1 cellular context compared by ENCODE assay signal in the genomic region with DNA sequence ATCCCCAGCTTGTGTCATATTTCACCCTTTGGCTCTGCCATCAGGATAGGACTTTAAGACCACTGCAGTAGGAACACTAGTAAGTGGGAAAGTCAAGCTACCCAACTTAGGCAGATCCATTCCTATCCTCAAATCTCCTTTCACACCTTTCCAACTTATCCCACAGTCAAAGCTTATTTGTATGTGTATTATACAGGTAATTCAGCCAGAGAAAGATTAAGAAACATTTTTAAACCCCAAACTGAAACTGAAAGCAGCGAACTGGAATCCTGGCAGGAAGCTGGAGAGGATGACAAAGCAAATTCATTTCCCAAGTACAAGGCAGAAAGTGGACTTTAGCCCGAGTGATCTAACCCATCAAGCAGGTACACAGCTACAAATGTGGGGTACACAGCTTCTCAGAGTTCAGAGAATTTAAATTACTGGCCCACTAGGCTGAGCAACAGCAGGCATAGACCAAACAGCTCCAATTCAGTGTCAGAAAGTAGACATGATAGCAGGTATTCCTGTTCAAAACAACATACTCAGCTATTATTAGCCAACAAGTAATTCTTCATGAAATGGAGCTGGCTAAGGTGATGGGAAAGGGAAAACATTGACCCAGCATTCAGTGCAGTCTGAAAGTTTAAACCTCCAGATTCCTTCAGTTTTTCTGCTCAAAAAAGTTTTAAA.
TF ChIP-seq lines count a peak whose summit lies in the region.

No MANE protein-coding gene starts in this region.

TF ChIP-seq in HepG2, 621 proteins besides CTCF, POLR2A, EP300 and RAD21 (continued from another document and continues in another):
- TF ChIP-seq CBX2 (IDR thresholded peaks at IDR 0.05; ENCODE audit: low read depth, low read length) (no peak), CBX2 (CRISPR knock-in tag; IDR thresholded peaks at IDR 0.05; ENCODE audit: low read depth) (no peak), FIP1L1 (IDR thresholded peaks at IDR 0.05; ENCODE audit: borderline replicate concordance, insufficient read depth, low read depth, low read length) (no peak), MYC (CRISPR knock-in tag; IDR thresholded peaks at IDR 0.05; ENCODE audit: borderline replicate concordance) (no peak), GABPA (IDR thresholded peaks at IDR 0.05; ENCODE audit: low read depth, low read length) (no peak), GABPA (CRISPR knock-in tag; IDR thresholded peaks at IDR 0.05; ENCODE audit: low read depth) (peak; percentile 69), ZNF225 (CRISPR knock-in tag; IDR thresholded peaks at IDR 0.05) (no peak), ZNF547 (CRISPR knock-in tag; IDR thresholded peaks at IDR 0.05) (no peak), TOPORS (CRISPR knock-in tag; IDR thresholded peaks at IDR 0.05) (no peak; the same call in 1 of the 2 replicates), MIER3 (CRISPR knock-in tag; IDR thresholded peaks at IDR 0.05; ENCODE audit: borderline replicate concordance) (peak; percentile 75), GPN1 (CRISPR knock-in tag; IDR thresholded peaks at IDR 0.05; ENCODE audit: borderline replicate concordance) (no peak), ZNF563 (CRISPR knock-in tag; IDR thresholded peaks at IDR 0.05) (no peak), NFE2 (CRISPR knock-in tag; IDR thresholded peaks at IDR 0.05) (peak; percentile 98), MAF1 (CRISPR knock-in tag; IDR thresholded peaks at IDR 0.05; ENCODE audit: borderline replicate concordance) (no peak), MTA1 (CRISPR knock-in tag; IDR thresholded peaks at IDR 0.05; ENCODE audit: borderline replicate concordance) (no peak), BRCA1 (CRISPR knock-in tag; IDR thresholded peaks at IDR 0.05) (no peak; the same call in 1 of the 2 replicates), MNT (IDR thresholded peaks at IDR 0.05) (no peak), ZNF512B (CRISPR knock-in tag; IDR thresholded peaks at IDR 0.05; ENCODE audit: borderline replicate concordance) (no peak; the same call in 1 of the 2 replicates), SNAPC4 (CRISPR knock-in tag; IDR thresholded peaks at IDR 0.05) (no peak), ZNF770 (CRISPR knock-in tag; IDR thresholded peaks at IDR 0.05) (peak; percentile 2; the same call in 1 of the 2 replicates), MZF1 (CRISPR knock-in tag; IDR thresholded peaks at IDR 0.05; ENCODE audit: borderline replicate concordance) (no peak), ZNF17 (CRISPR knock-in tag; IDR thresholded peaks at IDR 0.05) (no peak), ZNF724P (CRISPR knock-in tag; IDR thresholded peaks at IDR 0.05; ENCODE audit: borderline replicate concordance) (peak; percentile 44; the same call in 1 of the 2 replicates), YY1 (IDR thresholded peaks at IDR 0.05; ENCODE audit: insufficient read depth, insufficient replicate concordance, low read depth, low read length) (no peak), ZFP36 (IDR thresholded peaks at IDR 0.05; ENCODE audit: borderline replicate concordance, low read depth, low read length, partially characterized antibody) (no peak), ASH2L (IDR thresholded peaks at IDR 0.05; ENCODE audit: insufficient read length, low read depth, low read length) (peak; percentile 92)
- TF ChIP-seq, protein P1, sequence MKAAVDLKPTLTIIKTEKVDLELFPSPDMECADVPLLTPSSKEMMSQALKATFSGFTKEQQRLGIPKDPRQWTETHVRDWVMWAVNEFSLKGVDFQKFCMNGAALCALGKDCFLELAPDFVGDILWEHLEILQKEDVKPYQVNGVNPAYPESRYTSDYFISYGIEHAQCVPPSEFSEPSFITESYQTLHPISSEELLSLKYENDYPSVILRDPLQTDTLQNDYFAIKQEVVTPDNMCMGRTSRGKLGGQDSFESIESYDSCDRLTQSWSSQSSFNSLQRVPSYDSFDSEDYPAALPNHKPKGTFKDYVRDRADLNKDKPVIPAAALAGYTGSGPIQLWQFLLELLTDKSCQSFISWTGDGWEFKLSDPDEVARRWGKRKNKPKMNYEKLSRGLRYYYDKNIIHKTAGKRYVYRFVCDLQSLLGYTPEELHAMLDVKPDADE (CRISPR knock-in tag; IDR thresholded peaks at IDR 0.05) = no peak
- TF ChIP-seq, protein P2, sequence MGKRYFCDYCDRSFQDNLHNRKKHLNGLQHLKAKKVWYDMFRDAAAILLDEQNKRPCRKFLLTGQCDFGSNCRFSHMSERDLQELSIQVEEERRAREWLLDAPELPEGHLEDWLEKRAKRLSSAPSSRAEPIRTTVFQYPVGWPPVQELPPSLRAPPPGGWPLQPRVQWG (CRISPR knock-in tag; IDR thresholded peaks at IDR 0.05; ENCODE audit: borderline replicate concordance, low read depth) = no peak
- TF ChIP-seq, protein P3, sequence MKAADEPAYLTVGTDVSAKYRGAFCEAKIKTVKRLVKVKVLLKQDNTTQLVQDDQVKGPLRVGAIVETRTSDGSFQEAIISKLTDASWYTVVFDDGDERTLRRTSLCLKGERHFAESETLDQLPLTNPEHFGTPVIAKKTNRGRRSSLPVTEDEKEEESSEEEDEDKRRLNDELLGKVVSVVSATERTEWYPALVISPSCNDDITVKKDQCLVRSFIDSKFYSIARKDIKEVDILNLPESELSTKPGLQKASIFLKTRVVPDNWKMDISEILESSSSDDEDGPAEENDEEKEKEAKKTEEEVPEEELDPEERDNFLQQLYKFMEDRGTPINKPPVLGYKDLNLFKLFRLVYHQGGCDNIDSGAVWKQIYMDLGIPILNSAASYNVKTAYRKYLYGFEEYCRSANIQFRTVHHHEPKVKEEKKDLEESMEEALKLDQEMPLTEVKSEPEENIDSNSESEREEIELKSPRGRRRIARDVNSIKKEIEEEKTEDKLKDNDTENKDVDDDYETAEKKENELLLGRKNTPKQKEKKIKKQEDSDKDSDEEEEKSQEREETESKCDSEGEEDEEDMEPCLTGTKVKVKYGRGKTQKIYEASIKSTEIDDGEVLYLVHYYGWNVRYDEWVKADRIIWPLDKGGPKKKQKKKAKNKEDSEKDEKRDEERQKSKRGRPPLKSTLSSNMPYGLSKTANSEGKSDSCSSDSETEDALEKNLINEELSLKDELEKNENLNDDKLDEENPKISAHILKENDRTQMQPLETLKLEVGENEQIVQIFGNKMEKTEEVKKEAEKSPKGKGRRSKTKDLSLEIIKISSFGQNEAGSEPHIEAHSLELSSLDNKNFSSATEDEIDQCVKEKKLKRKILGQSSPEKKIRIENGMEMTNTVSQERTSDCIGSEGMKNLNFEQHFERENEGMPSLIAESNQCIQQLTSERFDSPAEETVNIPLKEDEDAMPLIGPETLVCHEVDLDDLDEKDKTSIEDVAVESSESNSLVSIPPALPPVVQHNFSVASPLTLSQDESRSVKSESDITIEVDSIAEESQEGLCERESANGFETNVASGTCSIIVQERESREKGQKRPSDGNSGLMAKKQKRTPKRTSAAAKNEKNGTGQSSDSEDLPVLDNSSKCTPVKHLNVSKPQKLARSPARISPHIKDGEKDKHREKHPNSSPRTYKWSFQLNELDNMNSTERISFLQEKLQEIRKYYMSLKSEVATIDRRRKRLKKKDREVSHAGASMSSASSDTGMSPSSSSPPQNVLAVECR (CRISPR knock-in tag; IDR thresholded peaks at IDR 0.05; ENCODE audit: borderline replicate concordance) = peak; percentile 60; the same call in 1 of the 2 replicates
- TF ChIP-seq, protein P4, sequence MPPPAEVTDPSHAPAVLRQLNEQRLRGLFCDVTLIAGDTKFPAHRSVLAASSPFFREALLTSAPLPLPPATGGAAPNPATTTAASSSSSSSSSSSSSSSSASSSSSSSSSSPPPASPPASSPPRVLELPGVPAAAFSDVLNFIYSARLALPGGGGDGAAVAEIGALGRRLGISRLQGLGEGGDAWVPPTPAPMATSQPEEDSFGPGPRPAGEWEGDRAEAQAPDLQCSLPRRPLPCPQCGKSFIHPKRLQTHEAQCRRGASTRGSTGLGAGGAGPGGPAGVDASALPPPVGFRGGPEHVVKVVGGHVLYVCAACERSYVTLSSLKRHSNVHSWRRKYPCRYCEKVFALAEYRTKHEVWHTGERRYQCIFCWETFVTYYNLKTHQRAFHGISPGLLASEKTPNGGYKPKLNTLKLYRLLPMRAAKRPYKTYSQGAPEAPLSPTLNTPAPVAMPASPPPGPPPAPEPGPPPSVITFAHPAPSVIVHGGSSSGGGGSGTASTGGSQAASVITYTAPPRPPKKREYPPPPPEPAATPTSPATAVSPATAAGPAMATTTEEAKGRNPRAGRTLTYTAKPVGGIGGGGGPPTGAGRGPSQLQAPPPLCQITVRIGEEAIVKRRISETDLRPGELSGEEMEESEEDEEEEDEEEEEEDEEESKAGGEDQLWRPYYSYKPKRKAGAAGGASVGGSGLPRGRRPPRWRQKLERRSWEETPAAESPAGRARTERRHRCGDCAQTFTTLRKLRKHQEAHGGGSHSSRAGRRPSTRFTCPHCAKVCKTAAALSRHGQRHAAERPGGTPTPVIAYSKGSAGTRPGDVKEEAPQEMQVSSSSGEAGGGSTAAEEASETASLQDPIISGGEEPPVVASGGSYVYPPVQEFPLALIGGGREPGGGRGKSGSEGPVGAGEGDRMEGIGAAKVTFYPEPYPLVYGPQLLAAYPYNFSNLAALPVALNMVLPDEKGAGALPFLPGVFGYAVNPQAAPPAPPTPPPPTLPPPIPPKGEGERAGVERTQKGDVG (CRISPR knock-in tag; IDR thresholded peaks at IDR 0.05; ENCODE audit: borderline replicate concordance) = peak; percentile 84; the same call in 1 of the 2 replicates
